ENCODE assay signal across 14 cellular contexts in the genomic region with DNA sequence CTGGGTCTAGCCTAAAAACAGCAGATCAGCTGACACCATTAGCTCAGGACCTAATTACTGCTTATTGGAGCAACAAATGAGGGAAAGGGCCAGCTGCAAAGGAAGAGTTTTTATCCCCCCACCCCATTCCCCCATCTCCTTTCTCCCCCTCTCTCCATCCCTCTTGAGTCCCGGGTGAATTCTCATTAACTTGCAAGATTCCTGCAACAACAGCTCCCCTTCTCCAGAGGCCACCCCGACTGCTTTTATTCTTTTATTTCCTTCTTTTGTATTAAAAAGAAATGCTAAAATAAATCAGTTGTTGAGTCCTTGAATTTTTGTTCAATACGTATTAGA. TPM values are rescaled to one million over a fixed set of nuclear protein-coding genes. Genes with fewer than 3 reads are reported as not detected.
DNase-seq lines count a peak whose midpoint lies in the region; ATAC-seq and TF ChIP-seq lines count a peak whose summit lies in the region.
"Had no signal": no experiment of that assay in that cellular context is flagged by ENCODE, and none has a peak within 500 bp of the region (broad histone marks: within the 10 kb centered on the region; RNA-seq: fewer than 3 reads in every experiment).

No MANE protein-coding gene starts in this region.

- H3K4me1 ChIP-seq in HUES6 (ENCODE audit: control insufficient read depth, insufficient read depth, low read length) (peaks cover 17% of the 10 kb centered on the region; the same call in 1 of the 2 replicates), iPS-20b (ENCODE audit: insufficient read depth, low read length) (peaks cover 11% of the 10 kb centered on the region; the same call in 1 of the 2 replicates), skeletal muscle tissue (ENCODE audit: control insufficient read depth in 3 of 3, insufficient read depth in 3 of 3, low read length in 3 of 3) (peaks cover 22 to 30% (median 28%) of the 10 kb centered on the region in 3 donors), spleen (peaks cover 3 to 36% (median 25%) of the 10 kb centered on the region in 6 donors)

- no peak for TF ChIP-seq CTCF in astrocyte of the cerebellum (IDR thresholded peaks at IDR 0.05; ENCODE audit: low read depth, low read length, missing control alignments)
- TF ChIP-seq CTCF in spleen (IDR thresholded peaks at IDR 0.05 in 8 of 11, conservative IDR thresholded peaks at IDR 0.05 in 3 of 11): no peak

- H3K9me3 ChIP-seq in HUES6 (ENCODE audit: control insufficient read depth, insufficient read depth, low read depth, low read length): no peaks in the 10 kb centered on the region
- H3K9me3 ChIP-seq in iPS-20b (ENCODE audit: insufficient read depth, low read depth, low read length): no peaks in the 10 kb centered on the region
- H3K9me3 ChIP-seq in skeletal muscle tissue (ENCODE audit: control insufficient read depth in 3 of 3, low read length in 3 of 3): no peaks in the 10 kb centered on the region
- H3K9me3 ChIP-seq in spleen: peaks cover 0 to 3% (median 0%) of the 10 kb centered on the region in 8 donors

- H3K4me3 ChIP-seq in HUES6 (ENCODE audit: low read depth, low read length) (peak overlapping the region; percentile 23), astrocyte of the cerebellum (ENCODE audit: low read depth, low read length) (peak overlapping the region; percentile 56), iPS-20b (ENCODE audit: low read length) (peak overlapping the region; percentile 53; the same call in 1 of the 2 replicates), skeletal muscle tissue (ENCODE audit: low read length in 3 of 3) (peak overlapping the region in 2 of 3 donors; percentile 17 to 80), spleen (peak overlapping the region in 4 of 8 donors; percentile 13 to 60 (median 32))

- H3K36me3 Mint-ChIP-seq in activated CD4-positive, alpha-beta T cell treated with anti-CD3 and anti-CD28 coated beads, Interleukin-2, amount 10 ng/mL, durations not matched to agents 24 days and 14 days (ENCODE audit: low read depth): no peaks in the 10 kb centered on the region

- ATAC-seq in HG02610 (IDR thresholded peaks at IDR 0.05; ENCODE audit: unreplicated experiment): no peak
- ATAC-seq: stimulated activated naive CD8-positive, alpha-beta T cell treated with anti-CD3 and anti-CD28 coated beads, Interleukin-15, Interleukin-2, amounts not matched to agents 100 U/mL and 50 U/mL, for 24 hours had no signal

- H3K36me3 ChIP-seq in HUES6 (ENCODE audit: control insufficient read depth, insufficient read depth, low read length) (no peaks in the 10 kb centered on the region), iPS-20b (ENCODE audit: insufficient read depth, low read depth, low read length) (no peaks in the 10 kb centered on the region), skeletal muscle tissue (ENCODE audit: control insufficient read depth in 3 of 3, insufficient read depth in 3 of 3, low read length in 3 of 3) (no peaks in the 10 kb centered on the region), spleen (no peaks in the 10 kb centered on the region)

- DNase-seq in astrocyte of the cerebellum (ENCODE audit: low read depth) (no peak), spleen (no peak)
- DNase-seq in activated CD4-positive, alpha-beta T cell treated with anti-CD3 and anti-CD28 coated beads, Interleukin-2, amount 10 ng/mL, durations not matched to agents 24 days and 14 days: no peak
- DNase-seq: activated CD4-positive, CD25-positive, alpha-beta regulatory T cell treated with anti-CD3 and anti-CD28 coated beads, Interleukin-2, amount 50 U/mL, for 72 hours; activated naive CD8-positive, alpha-beta T cell treated with anti-CD3 and anti-CD28 coated beads, Interleukin-2, amount 10 ng/mL, durations not matched to agents 7 days and 5 days; activated T-cell treated with anti-CD3 and anti-CD28 coated beads for 4 hours; foreskin melanocyte; MM.1S; stimulated activated naive CD8-positive, alpha-beta T cell treated with anti-CD3 and anti-CD28 coated beads, Interleukin-15, Interleukin-2, amounts not matched to agents 100 U/mL and 50 U/mL, for 24 hours had no signal

- peaks cover 34% of the 10 kb centered on the region for H3K27me3 Mint-ChIP-seq in activated CD4-positive, alpha-beta T cell treated with anti-CD3 and anti-CD28 coated beads, Interleukin-2, amount 10 ng/mL, durations not matched to agents 24 days and 14 days

- H3K27me3 ChIP-seq in HUES6 (ENCODE audit: control insufficient read depth, insufficient read depth, low read length) (peaks cover 70% of the 10 kb centered on the region), iPS-20b (ENCODE audit: insufficient read depth, low read length) (peaks cover 45% of the 10 kb centered on the region), skeletal muscle tissue (ENCODE audit: control insufficient read depth in 3 of 3, insufficient read depth in 3 of 3, low read length in 3 of 3) (peaks cover 34 to 42% (median 34%) of the 10 kb centered on the region in 3 donors), spleen (replicated peaks in 1 of 7) (peaks cover 0 to 70% (median 50%) of the 10 kb centered on the region in 7 donors)

- no peaks in the 10 kb centered on the region for H3K9me3 Mint-ChIP-seq in activated CD4-positive, alpha-beta T cell treated with anti-CD3 and anti-CD28 coated beads, Interleukin-2, amount 10 ng/mL, durations not matched to agents 24 days and 14 days
- H3K9me3 Mint-ChIP-seq: dendritic cell treated with granulocyte-macrophage colony-stimulating factor and Interleukin-4, amounts not matched to agents 40 ng/mL and 50 ng/mL, for 4 days had no signal

- no peak overlapping the region for H3K27ac Mint-ChIP-seq in activated CD4-positive, alpha-beta T cell treated with anti-CD3 and anti-CD28 coated beads, Interleukin-2, amount 10 ng/mL, durations not matched to agents 24 days and 14 days
- H3K27ac Mint-ChIP-seq: activated naive CD8-positive, alpha-beta T cell treated with anti-CD3 and anti-CD28 coated beads, Interleukin-2, amount 10 ng/mL, durations not matched to agents 7 days and 5 days; dendritic cell treated with granulocyte-macrophage colony-stimulating factor and Interleukin-4, amounts not matched to agents 40 ng/mL and 50 ng/mL, for 4 days had no signal

- in situ Hi-C loops in astrocyte of the cerebellum (cut with HindIII; ENCODE audit: low sequenced_read_pairs): no loop called here

- no peak overlapping the region for H3K4me3 Mint-ChIP-seq in activated CD4-positive, alpha-beta T cell treated with anti-CD3 and anti-CD28 coated beads, Interleukin-2, amount 10 ng/mL, durations not matched to agents 24 days and 14 days
- H3K4me3 Mint-ChIP-seq: activated naive CD8-positive, alpha-beta T cell treated with anti-CD3 and anti-CD28 coated beads, Interleukin-2, amount 10 ng/mL, durations not matched to agents 7 days and 5 days; dendritic cell treated with granulocyte-macrophage colony-stimulating factor and Interleukin-4, amounts not matched to agents 40 ng/mL and 50 ng/mL, for 4 days had no signal

- H3K4me1 Mint-ChIP-seq in activated CD4-positive, alpha-beta T cell treated with anti-CD3 and anti-CD28 coated beads, Interleukin-2, amount 10 ng/mL, durations not matched to agents 24 days and 14 days: no peaks in the 10 kb centered on the region

- H3K27ac ChIP-seq in HUES6 (ENCODE audit: low read depth, low read length) (no peak overlapping the region), iPS-20b (ENCODE audit: low read length) (no peak overlapping the region), skeletal muscle tissue (ENCODE audit: low read depth, low read length) (no peak overlapping the region), spleen (no peak overlapping the region)

- TF ChIP-seq POLR2A in spleen (IDR thresholded peaks at IDR 0.05): no peak

- intact Hi-C loops in activated CD4-positive, alpha-beta T cell treated with anti-CD3 and anti-CD28 coated beads, Interleukin-2, amount 10 ng/mL, durations not matched to agents 24 days and 14 days (cut with micrococcal nuclease): no loop called here
- intact Hi-C loops in spleen (cut with DNase I; ENCODE audit: low total_unique reads): no loop called here

- H3K9ac ChIP-seq in HUES6 (ENCODE audit: low read length): no peak overlapping the region
- H3K9ac ChIP-seq in iPS-20b (ENCODE audit: low read depth, low read length): no peak overlapping the region
- H3K9ac ChIP-seq in skeletal muscle tissue (ENCODE audit: low read depth in 1 of 3, low read length in 3 of 3): no peak overlapping the region

- 11 to 19% (median 17%) methylated on average over 3 of the region's 3 CpGs for WGBS in spleen, 5 donors

RNA-seq across cellular contexts. Expression of gene NOL4, which starts 0.5 kb away (rescaled TPM):
- not detected for total RNA-seq in skeletal muscle tissue
- total RNA-seq in activated CD4-positive, alpha-beta T cell treated with anti-CD3 and anti-CD28 coated beads, Interleukin-2, amount 10 ng/mL, durations not matched to agents 24 days and 14 days: not detected in 2 replicates
- total RNA-seq in spleen: under 1 TPM in 2 of 7 donors, not detected in 5; 0.46 to 0.64 TPM
- polyA plus RNA-seq in spleen: under 1 TPM; 0.02 to 0.13 (median 0.06) TPM
- total RNA-seq: activated naive CD8-positive, alpha-beta T cell treated with anti-CD3 and anti-CD28 coated beads, Interleukin-2, amount 10 ng/mL, durations not matched to agents 7 days and 5 days had no signal
